ENCODE assay signal across 1 cellular context in genomic region chr17:35984140-35984539, GRCh38.
TF ChIP-seq lines count a peak whose summit lies in the region.

No MANE protein-coding gene starts in this region.

TF ChIP-seq in A549, 52 proteins besides CTCF, POLR2A, EP300 and RAD21:
- TF ChIP-seq MAFK (IDR thresholded peaks at IDR 0.05; ENCODE audit: partially characterized antibody) (peak; percentile 54), POLR2AphosphoS2 (conservative IDR thresholded peaks at IDR 0.05; ENCODE audit: low read length) (no peak), ATOH8 (CRISPR knock-in tag; IDR thresholded peaks at IDR 0.05; ENCODE audit: low read depth) (no peak)
TF ChIP-seq in A549: peak in this region for 1.
